18 cellular contexts compared by ENCODE assay signal in genomic region chr2:66507673-66508127, GRCh38.
DNase-seq lines count a peak whose midpoint lies in the region; FAIRE-seq and TF ChIP-seq lines count a peak whose summit lies in the region.
"Had no signal": no experiment of that assay in that cellular context is flagged by ENCODE, and none has a peak within 500 bp of the region (broad histone marks: within the 10 kb centered on the region; RNA-seq: fewer than 3 reads in every experiment).

No MANE protein-coding gene starts in this region.

- H3K27ac Mint-ChIP-seq in HFFc6, result peak overlapping the region; percentile 93
- H3K27ac Mint-ChIP-seq in activated CD4-positive, alpha-beta memory T cell treated with anti-CD3 and anti-CD28 coated beads, Interleukin-2, amount 10 ng/mL, durations not matched to agents 7 days and 5 days, result no peak overlapping the region
- H3K27ac Mint-ChIP-seq: activated T-helper 17 cell treated with anti-CD3 and anti-CD28 coated beads, Interleukin-2, amount 50 U/mL, for 72 hours; CD8-positive, alpha-beta memory T cell had no signal

- no peak for FAIRE-seq in D721Med (lab: Jason Lieb, UNC)

- H3K4me1 Mint-ChIP-seq in HFFc6 (ENCODE audit: low read depth), result peaks cover 60% of the 10 kb centered on the region
- no peaks in the 10 kb centered on the region for H3K4me1 Mint-ChIP-seq in activated CD4-positive, alpha-beta memory T cell treated with anti-CD3 and anti-CD28 coated beads, Interleukin-2, amount 10 ng/mL, durations not matched to agents 7 days and 5 days
- H3K4me1 Mint-ChIP-seq: activated T-helper 17 cell treated with anti-CD3 and anti-CD28 coated beads, Interleukin-2, amount 50 U/mL, for 72 hours; CD8-positive, alpha-beta memory T cell had no signal

- TF ChIP-seq CTCF in HFFc6 (IDR thresholded peaks at IDR 0.05), result no peak
- TF ChIP-seq CTCF in astrocyte of the spinal cord (IDR thresholded peaks at IDR 0.05; ENCODE audit: low read depth, low read length), result no peak
- no peak for TF ChIP-seq CTCF in prostate gland (IDR thresholded peaks at IDR 0.05)
- TF ChIP-seq CTCF in D721Med (IDR thresholded peaks at IDR 0.05; ENCODE audit: insufficient read depth, missing control alignments), result no peak

- peak overlapping the region in 1 of 2 donors; percentile 44 for H3K27ac ChIP-seq in prostate gland
- H3K27ac ChIP-seq: SJCRH30 had no signal

- H3K9me3 Mint-ChIP-seq in HFFc6, result no peaks in the 10 kb centered on the region
- no peaks in the 10 kb centered on the region for H3K9me3 Mint-ChIP-seq in activated CD4-positive, alpha-beta memory T cell treated with anti-CD3 and anti-CD28 coated beads, Interleukin-2, amount 10 ng/mL, durations not matched to agents 7 days and 5 days
- H3K9me3 Mint-ChIP-seq: activated T-helper 17 cell treated with anti-CD3 and anti-CD28 coated beads, Interleukin-2, amount 50 U/mL, for 72 hours had no signal

- CTCF ChIA-PET in activated CD4-positive, alpha-beta memory T cell treated with anti-CD3 and anti-CD28 coated beads, Interleukin-2, amount 10 ng/mL, durations not matched to agents 7 days and 5 days (lab: Charles Lee), result no interaction called here

- DNase-seq in HFFc6, result no peak
- peak; percentile 21 for DNase-seq in astrocyte of the spinal cord (ENCODE audit: low read depth, low spot score)
- DNase-seq in iPS DF 4.7 (ENCODE audit: extremely low read depth, low spot score), result peak; percentile 62
- peak; percentile 32 for DNase-seq in prostate gland (ENCODE audit: low spot score)
- no peak for DNase-seq in D721Med (ENCODE audit: insufficient read length, low spot score)
- no peak for DNase-seq in H4 (ENCODE audit: low spot score)
- DNase-seq in occipital lobe (lab: John Stamatoyannopoulos, UW), result no peak
- no peak for DNase-seq in activated CD4-positive, alpha-beta memory T cell treated with anti-CD3 and anti-CD28 coated beads, Interleukin-2, amount 10 ng/mL, durations not matched to agents 7 days and 5 days
- DNase-seq: activated CD4-positive, CD25-positive, alpha-beta regulatory T cell; CD8-positive, alpha-beta memory T cell; central memory CD4-positive, alpha-beta T cell; GM23248; mammary epithelial cell; NCI-H526; spleen; stimulated activated CD8-positive, alpha-beta memory T cell treated with anti-CD3 and anti-CD28 coated beads, Interleukin-4, amount 100 ng/mL, for 48 hours had no signal

- H3K36me3 Mint-ChIP-seq in HFFc6 (ENCODE audit: low read depth), result peaks cover 21% of the 10 kb centered on the region
- H3K36me3 Mint-ChIP-seq in activated CD4-positive, alpha-beta memory T cell treated with anti-CD3 and anti-CD28 coated beads, Interleukin-2, amount 10 ng/mL, durations not matched to agents 7 days and 5 days (ENCODE audit: low read depth), result no peaks in the 10 kb centered on the region
- H3K36me3 Mint-ChIP-seq: CD8-positive, alpha-beta memory T cell had no signal

- TF ChIP-seq POLR2A in prostate gland (IDR thresholded peaks at IDR 0.05), result no peak

- H3K4me3 ChIP-seq in astrocyte of the spinal cord (ENCODE audit: low read depth, low read length) (no peak overlapping the region), prostate gland (no peak overlapping the region)
- H3K4me3 ChIP-seq: GM23248, SJCRH30, spleen had no signal

- peak overlapping the region; percentile 52 for H3K4me3 Mint-ChIP-seq in HFFc6
- no peak overlapping the region for H3K4me3 Mint-ChIP-seq in activated CD4-positive, alpha-beta memory T cell treated with anti-CD3 and anti-CD28 coated beads, Interleukin-2, amount 10 ng/mL, durations not matched to agents 7 days and 5 days
- H3K4me3 Mint-ChIP-seq: activated T-helper 17 cell treated with anti-CD3 and anti-CD28 coated beads, Interleukin-2, amount 50 U/mL, for 72 hours; CD8-positive, alpha-beta memory T cell had no signal

- no peaks in the 10 kb centered on the region for H3K36me3 ChIP-seq in prostate gland
- H3K36me3 ChIP-seq: SJCRH30, spleen had no signal

- whole genome bisulfite sequencing in prostate gland, result 27% methylated on average over 12 of the region's 12 CpGs

- H3K9me3 ChIP-seq in prostate gland, result no peaks in the 10 kb centered on the region
- H3K9me3 ChIP-seq: SJCRH30, spleen had no signal

- H3K27me3 ChIP-seq in prostate gland (replicated peaks; ENCODE audit: insufficient read depth), result no peaks in the 10 kb centered on the region
- H3K27me3 ChIP-seq: SJCRH30 had no signal

- in situ Hi-C loops in astrocyte of the spinal cord (cut with HindIII; ENCODE audit: low sequenced_read_pairs), result no loop called here

- peaks cover 2% of the 10 kb centered on the region; the same call in 1 of the 2 replicates for H3K27me3 Mint-ChIP-seq in HFFc6 (ENCODE audit: insufficient read depth)
- H3K27me3 Mint-ChIP-seq in activated CD4-positive, alpha-beta memory T cell treated with anti-CD3 and anti-CD28 coated beads, Interleukin-2, amount 10 ng/mL, durations not matched to agents 7 days and 5 days, result no peaks in the 10 kb centered on the region

- POLR2A ChIA-PET in activated CD4-positive, alpha-beta memory T cell treated with anti-CD3 and anti-CD28 coated beads, Interleukin-2, amount 10 ng/mL, durations not matched to agents 7 days and 5 days (lab: Charles Lee), result no interaction called here

- intact Hi-C loops in prostate gland (cut with DNase I), result no loop called here

- peaks cover 3% of the 10 kb centered on the region for H3K4me1 ChIP-seq in prostate gland (replicated peaks)

Comparison
In these comparisons a context has a peak if more than half of its experiments do, and no peak if none do; other contexts are left out.
1. DNase-seq: peak in astrocyte of the spinal cord (single experiment), iPS DF 4.7 (single experiment) and prostate gland (single experiment); none in HFFc6 (single experiment), D721Med (single experiment), H4 (single experiment), occipital lobe (single experiment) and activated CD4-positive, alpha-beta memory T cell treated with anti-CD3 and anti-CD28 coated beads, Interleukin-2, amount 10 ng/mL, durations not matched to agents 7 days and 5 days (single experiment).